ENCODE assay signal across 17 cellular contexts in the genomic region with DNA sequence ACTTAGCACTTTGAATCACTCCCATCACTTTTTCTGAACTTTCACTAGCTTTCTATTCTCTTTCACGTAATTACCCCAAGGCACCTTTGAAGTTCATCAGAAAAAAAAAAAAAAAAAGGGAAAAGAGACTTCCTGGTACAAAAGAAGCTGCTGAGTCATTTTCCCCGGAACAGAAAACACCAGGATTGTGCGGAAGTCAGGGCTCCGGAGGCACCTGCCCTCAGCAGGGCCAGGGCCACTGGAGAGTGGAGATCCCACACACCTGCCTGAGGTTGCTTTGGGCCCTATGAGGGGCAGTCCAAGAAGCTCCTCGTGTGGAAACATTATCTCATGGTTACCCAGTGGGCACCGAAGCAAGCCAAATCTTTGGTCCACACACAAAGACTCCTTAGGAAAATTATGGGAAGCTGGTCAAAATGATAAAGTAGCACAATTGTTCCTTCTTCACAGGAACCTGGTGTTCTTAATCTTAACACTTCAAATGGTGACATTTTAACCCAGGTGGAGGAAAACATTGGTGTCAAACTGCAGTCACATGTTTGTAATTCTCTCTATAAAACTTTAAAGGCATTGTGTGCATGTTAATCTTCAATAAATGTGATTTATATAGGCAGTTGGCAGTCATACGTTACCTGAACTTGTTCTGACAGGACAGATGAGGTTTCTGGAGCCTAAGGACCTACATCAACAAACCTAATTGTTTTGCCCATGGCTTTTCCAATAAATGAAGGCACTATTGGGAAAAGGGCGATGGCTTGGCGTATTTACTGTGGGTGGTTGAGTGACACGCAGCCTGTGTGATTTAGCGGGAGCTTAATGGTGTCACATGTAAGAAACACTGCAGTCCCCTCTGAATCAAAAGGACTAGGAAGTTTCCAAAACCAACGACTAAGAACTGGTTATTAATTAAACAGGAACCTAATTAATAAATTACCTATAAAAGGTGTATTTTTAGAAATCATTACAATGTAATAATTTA. TPM values are rescaled to one million over a fixed set of nuclear protein-coding genes. Genes with fewer than 3 reads are reported as not detected.
A peak's percentile ranks its signal among the peaks of the same experiment; 100 is the strongest.
DNase-seq lines count a peak whose midpoint lies in the region; ATAC-seq and TF ChIP-seq lines count a peak whose summit lies in the region.
"Had no signal": no experiment of that assay in that cellular context is flagged by ENCODE, and none has a peak within 500 bp of the region (broad histone marks: within the 10 kb centered on the region; RNA-seq: fewer than 3 reads in every experiment).

No MANE protein-coding gene starts in this region.

- no peak overlapping the region for H3K4me3 Mint-ChIP-seq in endodermal cell
- H3K4me3 Mint-ChIP-seq: IgD-negative memory B cell, mesothelial cell of epicardium had no signal

- TF ChIP-seq CTCF in endodermal cell (conservative IDR thresholded peaks at IDR 0.05) (no peak), mucosa of descending colon (IDR thresholded peaks at IDR 0.05) (no peak)

- no peak overlapping the region for H3K4me3 ChIP-seq in endodermal cell (ENCODE audit: low read length)
- no peak overlapping the region for H3K4me3 ChIP-seq in mucosa of descending colon

- H3K4me1 ChIP-seq in endodermal cell (ENCODE audit: control insufficient read depth, insufficient read depth, low read length) (no peaks in the 10 kb centered on the region), mucosa of descending colon (ENCODE audit: low read depth) (peaks cover 12% of the 10 kb centered on the region)

- peak; percentile 77 for DNase-seq in DMS153 (lab: John Stamatoyannopoulos, UW)
- peak; percentile 34 to 87 for DNase-seq in NCI-H187 (lab: John Stamatoyannopoulos, UW)
- DNase-seq in endodermal cell: peak; percentile 52
- peak; percentile 72 to 76 (median 72) for DNase-seq in mucosa of descending colon
- DNase-seq in DMS79 (lab: John Stamatoyannopoulos, UW): no peak
- DNase-seq in NCI-H1092 treated with DMSO at 0.1 percent for 48 hours (lab: John Stamatoyannopoulos, UW): no peak
- no peak for DNase-seq in DMS 273 (lab: John Stamatoyannopoulos, UW; ENCODE audit: unreplicated experiment)
- DNase-seq: activated CD4-positive, CD25-positive, alpha-beta regulatory T cell; activated CD8-positive, alpha-beta memory T cell treated with anti-CD3 and anti-CD28 coated beads, Interleukin-2, amount 50 U/mL, for 48 hours; EL; NCI-H1694; NK-92 treated with Interleukin-12 subunit alpha and Interleukin-12 subunit beta, amount 100 ng/mL, for 24 hours; stimulated activated CD4-positive, alpha-beta T cell treated with anti-CD3 and anti-CD28 coated beads, Interleukin-2, amount 100 ng/mL, for 48 hours had no signal

- no peak overlapping the region for H3K27ac ChIP-seq in endodermal cell (ENCODE audit: low read depth, low read length)

- 85 to 94% methylated on average over 6 to 11 of the region's 12 CpGs for WGBS in endodermal cell (ENCODE audit: insufficient coverage in 1 of 2, insufficient read length in 1 of 2), 2 experiments

- H3K27ac Mint-ChIP-seq in endodermal cell: no peak overlapping the region
- H3K27ac Mint-ChIP-seq: IgD-negative memory B cell, mesothelial cell of epicardium had no signal

- H3K27me3 ChIP-seq in endodermal cell (ENCODE audit: control insufficient read depth, insufficient read depth, low read length, poor library complexity, severe bottlenecking): no peaks in the 10 kb centered on the region

- H3K27me3 Mint-ChIP-seq in endodermal cell (ENCODE audit: insufficient read depth): no peaks in the 10 kb centered on the region

- no peaks in the 10 kb centered on the region for H3K9me3 ChIP-seq in endodermal cell (ENCODE audit: control insufficient read depth, low read length)
- H3K9me3 ChIP-seq in mucosa of descending colon: no peaks in the 10 kb centered on the region

- H3K9ac ChIP-seq in endodermal cell (ENCODE audit: extremely low read depth, low read length, poor library complexity, severe bottlenecking): no peak overlapping the region

- intact Hi-C loops in mucosa of descending colon (cut with DNase I, micrococcal nuclease): no loop called here

- H3K9me3 Mint-ChIP-seq in endodermal cell: no peaks in the 10 kb centered on the region

- H3K36me3 Mint-ChIP-seq in endodermal cell (ENCODE audit: low read depth): no peaks in the 10 kb centered on the region
- H3K36me3 Mint-ChIP-seq: IgD-negative memory B cell, mesothelial cell of epicardium had no signal

- ATAC-seq in mucosa of descending colon (peak; percentile 95), HG03097 (IDR thresholded peaks at IDR 0.05; ENCODE audit: low FRiP score, unreplicated experiment) (no peak)

- H3K4me1 Mint-ChIP-seq in endodermal cell: no peaks in the 10 kb centered on the region
- H3K4me1 Mint-ChIP-seq: IgD-negative memory B cell, mesothelial cell of epicardium had no signal

- H3K36me3 ChIP-seq in endodermal cell (ENCODE audit: control insufficient read depth, insufficient read depth, low read length): no peaks in the 10 kb centered on the region
- no peaks in the 10 kb centered on the region for H3K36me3 ChIP-seq in mucosa of descending colon (ENCODE audit: low read depth)

RNA-seq across cellular contexts. Expression of a gene that starts 23.4 kb away (rescaled TPM):
- total RNA-seq in endodermal cell (1 to 10 TPM; 1.8 to 2.1 TPM), mucosa of descending colon (10 to 100 TPM; 14.2 to 33.6 (median 28.9) TPM)
- 0.64 TPM for polyA plus RNA-seq in endodermal cell (2013, experiment 1 of 2)
- 0.62 TPM for polyA plus RNA-seq in endodermal cell (2013, experiment 2 of 2)
- total RNA-seq: fibroblast of lung had no signal
- polyA plus RNA-seq: fibroblast of lung, IgD-negative memory B cell had no signal

Comparison
In these comparisons a context has a peak if more than half of its experiments do, and no peak if none do; other contexts are left out.
1. DNase-seq: peak in DMS153 (single experiment), NCI-H187 (2 of 2), endodermal cell (single experiment) and mucosa of descending colon (3 of 3); none in DMS79 (single experiment), NCI-H1092 treated with DMSO at 0.1 percent for 48 hours (single experiment) and DMS 273 (single experiment).
2. RNA of a gene that starts 23.4 kb away (total RNA-seq): 14.2 to 33.6 TPM in mucosa of descending colon; 1.8 to 2.1 TPM in endodermal cell; every median in the first group is over 4 times any median in the second.